ENCODE assay signal across 13 cellular contexts in the genomic region with DNA sequence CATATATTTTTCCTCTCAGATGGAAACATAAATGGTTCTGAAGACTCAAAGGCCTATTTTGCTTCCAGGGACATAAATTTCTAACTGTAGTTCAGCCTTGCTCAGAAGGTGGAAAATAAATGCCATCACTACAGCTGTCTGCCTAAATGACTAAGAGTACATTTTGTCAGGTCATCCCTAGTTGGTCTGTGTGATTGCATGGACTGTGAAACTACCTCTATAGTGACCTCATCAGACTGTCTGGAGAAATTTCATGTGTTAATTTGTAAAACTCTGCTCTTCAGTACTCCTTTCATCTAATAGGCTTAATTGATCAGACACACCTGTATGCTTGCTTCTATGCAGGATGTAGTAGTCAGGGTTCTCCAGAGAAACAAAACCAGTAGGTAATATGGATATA.
DNase-seq lines count a peak whose midpoint lies in the region; ATAC-seq and TF ChIP-seq lines count a peak whose summit lies in the region.
"Had no signal": no experiment of that assay in that cellular context is flagged by ENCODE, and none has a peak within 500 bp of the region (broad histone marks: within the 10 kb centered on the region; RNA-seq: fewer than 3 reads in every experiment).

No MANE protein-coding gene starts in this region.

- peak; percentile 25 for DNase-seq in COR-L47 (lab: John Stamatoyannopoulos, UW)
- peak; percentile 11 for DNase-seq in GM20000 (ENCODE audit: low spot score)
- DNase-seq in SK-MEL-5 (ENCODE audit: low read depth, low spot score): peak; percentile 64
- no peak for DNase-seq in caudate nucleus (lab: John Stamatoyannopoulos, UW)
- DNase-seq in posterior vena cava (ENCODE audit: low spot score): no peak
- DNase-seq in occipital lobe (lab: John Stamatoyannopoulos, UW): no peak
- DNase-seq in globus pallidus (ENCODE audit: low spot score): no peak
- DNase-seq: C1 segment of cervical spinal cord; head of caudate nucleus; NCI-H2107; stimulated activated CD4-positive, alpha-beta T cell treated with anti-CD3 and anti-CD28 coated beads, Interleukin-1b, Interleukin-23, amount 100 ng/mL, for 48 hours had no signal

- intact Hi-C loops in posterior vena cava (cut with DNase I): no loop called here

- in situ Hi-C loops in SK-MEL-5 (cut with HindIII; ENCODE audit: low pct_unique_long_range_greater_than_20kb, low sequenced_read_pairs): no loop called here

- ATAC-seq in HG03469 (IDR thresholded peaks at IDR 0.05; ENCODE audit: unreplicated experiment): peak; percentile 85

- no peak for TF ChIP-seq CTCF in GM20000 (IDR thresholded peaks at IDR 0.05; ENCODE audit: extremely low read depth, missing control alignments)

- no peak overlapping the region for H3K27ac ChIP-seq in caudate nucleus (ENCODE audit: low read depth, low read length)
- H3K27ac ChIP-seq: coronary artery had no signal

Comparison
In these comparisons a context has a peak if more than half of its experiments do, and no peak if none do; other contexts are left out.
1. DNase-seq: peak in COR-L47 (single experiment), GM20000 (single experiment) and SK-MEL-5 (single experiment); none in caudate nucleus (0 of 61), posterior vena cava (single experiment), occipital lobe (single experiment) and globus pallidus (single experiment).